ENCODE assay signal across 20 cellular contexts in genomic region chr20:57499676-57500075, GRCh38. TPM values are rescaled to one million over a fixed set of nuclear protein-coding genes. Genes with fewer than 3 reads are reported as not detected.
DNase-seq lines count a peak whose midpoint lies in the region; FAIRE-seq and TF ChIP-seq lines count a peak whose summit lies in the region.
"Had no signal": no experiment of that assay in that cellular context is flagged by ENCODE, and none has a peak within 500 bp of the region (broad histone marks: within the 10 kb centered on the region; RNA-seq: fewer than 3 reads in every experiment).

No MANE protein-coding gene starts in this region.

- peaks cover 54 to 87% (median 72%) of the 10 kb centered on the region in 10 experiments for H3K4me1 ChIP-seq in BLaER1 treated with 17β-estradiol and CSF1 and Interleukin-3, amounts not matched to agents 10 nM and 100 nM
- H3K4me1 ChIP-seq in keratinocyte (ENCODE audit: control insufficient read depth, extremely low read depth, insufficient read depth, low read length) (peaks cover 2% of the 10 kb centered on the region), Caco-2 (peaks cover 5% of the 10 kb centered on the region; the same call in 1 of the 2 replicates)
- H3K4me1 ChIP-seq in effector memory CD4-positive, alpha-beta T cell (ENCODE audit: control insufficient read depth, insufficient read depth, low read length, poor library complexity, severe bottlenecking), result peaks cover 6% of the 10 kb centered on the region

- BruUV-seq in Caco-2 (replicated peaks; lab: Mats Ljungman, UMichigan), result no TSS peak

- CTCF ChIA-PET in HEK293T (lab: Yijun Ruan, JAX) (no interaction called here), Caco-2 (lab: Charles Lee) (interaction anchor here (0.6 to 2.1 kb wide), 5 partner anchors 10 to 1156 kb away, joined by 3 to 14 read pairs (median 7); no protein-coding TSS in a partner anchor)

- H3K4me3 ChIP-seq in BLaER1 treated with 17β-estradiol and CSF1 and Interleukin-3, amounts not matched to agents 10 nM and 100 nM, result no peak overlapping the region
- H3K4me3 ChIP-seq in keratinocyte (ENCODE audit: control insufficient read depth in 2 of 3, extremely low read depth in 1 of 3, insufficient read depth in 2 of 3, low read depth in 1 of 3, low read length in 3 of 3) (no peak overlapping the region), Caco-2 (ENCODE audit: low read depth, low read length) (no peak overlapping the region)
- H3K4me3 ChIP-seq in effector memory CD4-positive, alpha-beta T cell (ENCODE audit: insufficient read depth, low read depth, low read length, poor library complexity, severe bottlenecking), result no peak overlapping the region
- H3K4me3 ChIP-seq: MG63, Peyer's patch had no signal

- no peaks in the 10 kb centered on the region for H3K9me3 ChIP-seq in BLaER1 treated with 17β-estradiol and CSF1 and Interleukin-3, amounts not matched to agents 10 nM and 100 nM (replicated peaks in 1 of 11)
- H3K9me3 ChIP-seq in keratinocyte (ENCODE audit: control insufficient read depth, low read depth, low read length) (no peaks in the 10 kb centered on the region), Caco-2 (no peaks in the 10 kb centered on the region)
- H3K9me3 ChIP-seq in effector memory CD4-positive, alpha-beta T cell (ENCODE audit: control insufficient read depth, low read length), result no peaks in the 10 kb centered on the region
- H3K9me3 ChIP-seq: MG63, Peyer's patch had no signal

- H3K79me2 ChIP-seq in keratinocyte (ENCODE audit: control insufficient read depth, insufficient read depth, low read length), result no peaks in the 10 kb centered on the region

- no peak overlapping the region for H3K4me3 Mint-ChIP-seq in Caco-2 (ENCODE audit: unreplicated experiment)
- H3K4me3 Mint-ChIP-seq: CD4-positive, CD25-positive, alpha-beta regulatory T cell had no signal

- FAIRE-seq in keratinocyte (lab: Jason Lieb, UNC), result no peak

- peak overlapping the region in 4 of 11 experiments; percentile 14 to 39 (median 25); a peak in 2 of 22 replicates for H3K27ac ChIP-seq in BLaER1 treated with 17β-estradiol and CSF1 and Interleukin-3, amounts not matched to agents 10 nM and 100 nM
- no peak overlapping the region for H3K27ac ChIP-seq in keratinocyte (ENCODE audit: control insufficient read depth, insufficient read depth, low read length)
- H3K27ac ChIP-seq in effector memory CD4-positive, alpha-beta T cell (ENCODE audit: insufficient read depth, low read length, poor library complexity, severe bottlenecking), result no peak overlapping the region
- H3K27ac ChIP-seq: Peyer's patch had no signal

- H3K9me1 ChIP-seq in keratinocyte (ENCODE audit: control insufficient read depth, extremely low read depth, insufficient read depth, low read length), result no peaks in the 10 kb centered on the region

- no peaks in the 10 kb centered on the region for H3K36me3 ChIP-seq in BLaER1 treated with 17β-estradiol and CSF1 and Interleukin-3, amounts not matched to agents 10 nM and 100 nM
- H3K36me3 ChIP-seq in keratinocyte (ENCODE audit: control insufficient read depth in 2 of 2, extremely low read depth in 1 of 2, insufficient read depth in 2 of 2, low read length in 2 of 2) (no peaks in the 10 kb centered on the region), Caco-2 (ENCODE audit: control insufficient read depth, insufficient read depth, low read length) (no peaks in the 10 kb centered on the region)
- no peaks in the 10 kb centered on the region for H3K36me3 ChIP-seq in effector memory CD4-positive, alpha-beta T cell (ENCODE audit: control insufficient read depth, insufficient read depth, low read length)
- H3K36me3 ChIP-seq: MG63, Peyer's patch had no signal

- intact Hi-C loops in posterior cingulate gyrus (cut with DNase I) (loop anchor here (10.0 kb wide), 1 partner anchor 65 kb away; no protein-coding TSS in a partner anchor), Caco-2 (cut with micrococcal nuclease; ENCODE audit: unreplicated experiment) (loop anchor here (1.0 kb wide), 1 partner anchor 10 kb away; no protein-coding TSS in a partner anchor)

- TF ChIP-seq CTCF in keratinocyte (optimal IDR thresholded peaks at IDR 0.05 in 1 of 3, IDR thresholded peaks at IDR 0.05 in 1 of 3, conservative IDR thresholded peaks at IDR 0.05 in 1 of 3; ENCODE audit: extremely low read depth in 1 of 3, insufficient read depth in 2 of 3, low read length in 3 of 3) (no peak), Caco-2 (IDR thresholded peaks at IDR 0.05; ENCODE audit: insufficient read depth in 1 of 2, low read depth in 1 of 2, low read length in 1 of 2, severe bottlenecking in 1 of 2, unreplicated experiment in 1 of 2) (no peak)

- dilution Hi-C loops in keratinocyte (cut with MboI; ENCODE audit: extremely low pct_ligation_motif_present, low sequenced_read_pairs), result no loop called here

- no peak overlapping the region for H3K27ac Mint-ChIP-seq in Caco-2 (ENCODE audit: unreplicated experiment)
- H3K27ac Mint-ChIP-seq: CD4-positive, CD25-positive, alpha-beta regulatory T cell had no signal

- H4K20me1 ChIP-seq in BLaER1 treated with 17β-estradiol and CSF1 and Interleukin-3, amounts not matched to agents 10 nM and 100 nM, result peaks cover 0 to 8% (median 0%) of the 10 kb centered on the region in 11 experiments; a peak in 1 of 22 replicates
- no peaks in the 10 kb centered on the region for H4K20me1 ChIP-seq in keratinocyte (ENCODE audit: control insufficient read depth, extremely low read depth, insufficient read depth, low read length)

- H3K4me2 ChIP-seq in BLaER1 treated with 17β-estradiol and CSF1 and Interleukin-3, amounts not matched to agents 10 nM and 100 nM, result peak overlapping the region; percentile 76 to 93 (median 87)
- peak overlapping the region; percentile 22 for H3K4me2 ChIP-seq in keratinocyte (ENCODE audit: control insufficient read depth, extremely low read depth, insufficient read depth, low read depth, low read length)

- H3K27me3 ChIP-seq in BLaER1 treated with 17β-estradiol and CSF1 and Interleukin-3, amounts not matched to agents 10 nM and 100 nM, result peaks cover 0 to 12% (median 0%) of the 10 kb centered on the region in 11 experiments; a peak in 4 of 22 replicates
- H3K27me3 ChIP-seq in keratinocyte (ENCODE audit: control insufficient read depth, extremely low read depth, insufficient read depth, low read length) (peaks cover 20% of the 10 kb centered on the region), Caco-2 (replicated peaks; ENCODE audit: control insufficient read depth, insufficient read depth, low read length) (peaks cover 2% of the 10 kb centered on the region)
- H3K27me3 ChIP-seq in effector memory CD4-positive, alpha-beta T cell (replicated peaks; ENCODE audit: control insufficient read depth, insufficient read depth, low read length, poor library complexity, severe bottlenecking), result peaks cover 4% of the 10 kb centered on the region
- H3K27me3 ChIP-seq: Peyer's patch had no signal

- no peak overlapping the region for H2AFZ ChIP-seq in keratinocyte (ENCODE audit: control insufficient read depth, low read length)

- DNase-seq in HEK293T (ENCODE audit: extremely low spot score) (no peak), NCI-H69 (lab: John Stamatoyannopoulos, UW) (peak; percentile 55), keratinocyte (ENCODE audit: low read depth, low spot score) (no peak), posterior cingulate gyrus (no peak), Caco-2 (no peak)
- no peak for DNase-seq in effector memory CD4-positive, alpha-beta T cell
- DNase-seq: ACHN; AML-193; Calu3; CD4-positive, CD25-positive, alpha-beta regulatory T cell; DMS53; Karpas-422; MG63; NCI-H1105 treated with DMSO at 0.1 percent for 48 hours; NCI-H2029; NCI-H2227 treated with DMSO at 0.1 percent for 48 hours had no signal

- no peaks in the 10 kb centered on the region for H3K9me3 Mint-ChIP-seq in Caco-2 (ENCODE audit: unreplicated experiment)
- H3K9me3 Mint-ChIP-seq: CD4-positive, CD25-positive, alpha-beta regulatory T cell had no signal

- H3K36me3 Mint-ChIP-seq in Caco-2 (ENCODE audit: insufficient read depth, unreplicated experiment), result no peaks in the 10 kb centered on the region
- H3K36me3 Mint-ChIP-seq: CD4-positive, CD25-positive, alpha-beta regulatory T cell had no signal

- H3K27me3 Mint-ChIP-seq in Caco-2 (ENCODE audit: insufficient read depth, unreplicated experiment), result peaks cover 15% of the 10 kb centered on the region

- peaks cover 15% of the 10 kb centered on the region for H3K4me1 Mint-ChIP-seq in Caco-2 (ENCODE audit: low read depth, unreplicated experiment)

- POLR2A ChIA-PET in HEK293T (lab: Yijun Ruan, JAX), result no interaction called here
- POLR2A ChIA-PET in Caco-2 (lab: Charles Lee), result no interaction called here

- H3K9ac ChIP-seq in BLaER1 treated with 17β-estradiol and CSF1 and Interleukin-3, amounts not matched to agents 10 nM and 100 nM, result peak overlapping the region in 5 of 11 experiments; percentile 21 to 54 (median 32); a peak in 9 of 22 replicates
- no peak overlapping the region for H3K9ac ChIP-seq in keratinocyte (ENCODE audit: control insufficient read depth, extremely low read depth, insufficient read depth, low read length)

TF ChIP-seq in HEK293T, 16 proteins besides CTCF, POLR2A, EP300 and RAD21:
- TF ChIP-seq FOXA1 (IDR thresholded peaks at IDR 0.05) (no peak), TARDBP (IDR thresholded peaks at IDR 0.05) (no peak), ELF4 (IDR thresholded peaks at IDR 0.05) (no peak), FOXM1 (IDR thresholded peaks at IDR 0.05; ENCODE audit: borderline replicate concordance) (no peak), ZNF384 (IDR thresholded peaks at IDR 0.05) (peak; percentile 50), LEF1 (IDR thresholded peaks at IDR 0.05; ENCODE audit: borderline replicate concordance) (no peak), CTBP1 (IDR thresholded peaks at IDR 0.05; ENCODE audit: borderline replicate concordance) (no peak)

RNA-seq across cellular contexts. Expression of gene CTCFL, which starts 25.3 kb away (rescaled TPM):
- not detected in 3 replicates for polyA plus RNA-seq in keratinocyte
- not detected for polyA plus RNA-seq in keratinocyte (2011; ENCODE audit: low read depth)
- polyA plus RNA-seq in keratinocyte (2011; cell fraction: cytosol; rRNA removed), result not detected in 2 replicates
- polyA plus RNA-seq in keratinocyte (2011; cell fraction: nucleus; rRNA removed), result not detected in 2 replicates
- polyA plus RNA-seq in keratinocyte (2012; ENCODE audit: low replicate concordance), result not detected in 2 replicates
- polyA minus RNA-seq in keratinocyte, result not detected in 3 replicates
- polyA minus RNA-seq in keratinocyte (2011; cell fraction: cytosol; rRNA and poly(A)+ RNA removed), result not detected
- polyA minus RNA-seq in keratinocyte (2011; cell fraction: nucleus; rRNA and poly(A)+ RNA removed), result not detected in 2 replicates
- not detected in 2 replicates for total RNA-seq in Caco-2 (2022)
- total RNA-seq: Calu3; CD4-positive, CD25-positive, alpha-beta regulatory T cell; H4; Peyer's patch; Right ventricle myocardium inferior had no signal
- polyA plus RNA-seq: CD4-positive, CD25-positive, alpha-beta regulatory T cell had no signal
